1 cellular context compared by ENCODE assay signal in genomic region chr7:73727963-73728362, GRCh38.
A peak's percentile ranks its signal among the peaks of the same experiment; 100 is the strongest.
TF ChIP-seq lines count a peak whose summit lies in the region.

No MANE protein-coding gene starts in this region.

TF ChIP-seq in K562, 482 proteins besides CTCF, POLR2A, EP300 and RAD21 (continued from another document and continues in another):
- TF ChIP-seq ZBTB11 (CRISPR knock-in tag; IDR thresholded peaks at IDR 0.05), result no peak
- TF ChIP-seq ZNF143 (CRISPR knock-in tag; IDR thresholded peaks at IDR 0.05), result no peak
- no peak for TF ChIP-seq ZNF76 (CRISPR knock-in tag; IDR thresholded peaks at IDR 0.05; ENCODE audit: borderline replicate concordance)
- TF ChIP-seq TCF7L2 (IDR thresholded peaks at IDR 0.05; ENCODE audit: low read depth, low read length), result no peak
- TF ChIP-seq ZNF512 (tag; IDR thresholded peaks at IDR 0.05), result no peak
- no peak for TF ChIP-seq ZNF408 (CRISPR knock-in tag; IDR thresholded peaks at IDR 0.05; ENCODE audit: low read depth)
- TF ChIP-seq, protein P1, sequence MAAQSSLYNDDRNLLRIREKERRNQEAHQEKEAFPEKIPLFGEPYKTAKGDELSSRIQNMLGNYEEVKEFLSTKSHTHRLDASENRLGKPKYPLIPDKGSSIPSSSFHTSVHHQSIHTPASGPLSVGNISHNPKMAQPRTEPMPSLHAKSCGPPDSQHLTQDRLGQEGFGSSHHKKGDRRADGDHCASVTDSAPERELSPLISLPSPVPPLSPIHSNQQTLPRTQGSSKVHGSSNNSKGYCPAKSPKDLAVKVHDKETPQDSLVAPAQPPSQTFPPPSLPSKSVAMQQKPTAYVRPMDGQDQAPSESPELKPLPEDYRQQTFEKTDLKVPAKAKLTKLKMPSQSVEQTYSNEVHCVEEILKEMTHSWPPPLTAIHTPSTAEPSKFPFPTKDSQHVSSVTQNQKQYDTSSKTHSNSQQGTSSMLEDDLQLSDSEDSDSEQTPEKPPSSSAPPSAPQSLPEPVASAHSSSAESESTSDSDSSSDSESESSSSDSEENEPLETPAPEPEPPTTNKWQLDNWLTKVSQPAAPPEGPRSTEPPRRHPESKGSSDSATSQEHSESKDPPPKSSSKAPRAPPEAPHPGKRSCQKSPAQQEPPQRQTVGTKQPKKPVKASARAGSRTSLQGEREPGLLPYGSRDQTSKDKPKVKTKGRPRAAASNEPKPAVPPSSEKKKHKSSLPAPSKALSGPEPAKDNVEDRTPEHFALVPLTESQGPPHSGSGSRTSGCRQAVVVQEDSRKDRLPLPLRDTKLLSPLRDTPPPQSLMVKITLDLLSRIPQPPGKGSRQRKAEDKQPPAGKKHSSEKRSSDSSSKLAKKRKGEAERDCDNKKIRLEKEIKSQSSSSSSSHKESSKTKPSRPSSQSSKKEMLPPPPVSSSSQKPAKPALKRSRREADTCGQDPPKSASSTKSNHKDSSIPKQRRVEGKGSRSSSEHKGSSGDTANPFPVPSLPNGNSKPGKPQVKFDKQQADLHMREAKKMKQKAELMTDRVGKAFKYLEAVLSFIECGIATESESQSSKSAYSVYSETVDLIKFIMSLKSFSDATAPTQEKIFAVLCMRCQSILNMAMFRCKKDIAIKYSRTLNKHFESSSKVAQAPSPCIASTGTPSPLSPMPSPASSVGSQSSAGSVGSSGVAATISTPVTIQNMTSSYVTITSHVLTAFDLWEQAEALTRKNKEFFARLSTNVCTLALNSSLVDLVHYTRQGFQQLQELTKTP (IDR thresholded peaks at IDR 0.05; ENCODE audit: low read depth in 1 of 2, partially characterized antibody in 2 of 2), result no peak
- TF ChIP-seq MXI1 (IDR thresholded peaks at IDR 0.05; ENCODE audit: low read depth, low read length), result no peak
- peak; percentile 91 for TF ChIP-seq BACH1 (tag; IDR thresholded peaks at IDR 0.05)
- no peak for TF ChIP-seq SIRT6 (IDR thresholded peaks at IDR 0.05; ENCODE audit: low read depth, low read length)
- TF ChIP-seq, protein P2, sequence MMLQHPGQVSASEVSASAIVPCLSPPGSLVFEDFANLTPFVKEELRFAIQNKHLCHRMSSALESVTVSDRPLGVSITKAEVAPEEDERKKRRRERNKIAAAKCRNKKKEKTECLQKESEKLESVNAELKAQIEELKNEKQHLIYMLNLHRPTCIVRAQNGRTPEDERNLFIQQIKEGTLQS (IDR thresholded peaks at IDR 0.05), result no peak
- TF ChIP-seq, protein P2 (CRISPR knock-in tag; conservative IDR thresholded peaks at IDR 0.05), result no peak
- TF ChIP-seq ZKSCAN1 (IDR thresholded peaks at IDR 0.05; ENCODE audit: low read depth, low read length), result no peak
- TF ChIP-seq, protein P3, sequence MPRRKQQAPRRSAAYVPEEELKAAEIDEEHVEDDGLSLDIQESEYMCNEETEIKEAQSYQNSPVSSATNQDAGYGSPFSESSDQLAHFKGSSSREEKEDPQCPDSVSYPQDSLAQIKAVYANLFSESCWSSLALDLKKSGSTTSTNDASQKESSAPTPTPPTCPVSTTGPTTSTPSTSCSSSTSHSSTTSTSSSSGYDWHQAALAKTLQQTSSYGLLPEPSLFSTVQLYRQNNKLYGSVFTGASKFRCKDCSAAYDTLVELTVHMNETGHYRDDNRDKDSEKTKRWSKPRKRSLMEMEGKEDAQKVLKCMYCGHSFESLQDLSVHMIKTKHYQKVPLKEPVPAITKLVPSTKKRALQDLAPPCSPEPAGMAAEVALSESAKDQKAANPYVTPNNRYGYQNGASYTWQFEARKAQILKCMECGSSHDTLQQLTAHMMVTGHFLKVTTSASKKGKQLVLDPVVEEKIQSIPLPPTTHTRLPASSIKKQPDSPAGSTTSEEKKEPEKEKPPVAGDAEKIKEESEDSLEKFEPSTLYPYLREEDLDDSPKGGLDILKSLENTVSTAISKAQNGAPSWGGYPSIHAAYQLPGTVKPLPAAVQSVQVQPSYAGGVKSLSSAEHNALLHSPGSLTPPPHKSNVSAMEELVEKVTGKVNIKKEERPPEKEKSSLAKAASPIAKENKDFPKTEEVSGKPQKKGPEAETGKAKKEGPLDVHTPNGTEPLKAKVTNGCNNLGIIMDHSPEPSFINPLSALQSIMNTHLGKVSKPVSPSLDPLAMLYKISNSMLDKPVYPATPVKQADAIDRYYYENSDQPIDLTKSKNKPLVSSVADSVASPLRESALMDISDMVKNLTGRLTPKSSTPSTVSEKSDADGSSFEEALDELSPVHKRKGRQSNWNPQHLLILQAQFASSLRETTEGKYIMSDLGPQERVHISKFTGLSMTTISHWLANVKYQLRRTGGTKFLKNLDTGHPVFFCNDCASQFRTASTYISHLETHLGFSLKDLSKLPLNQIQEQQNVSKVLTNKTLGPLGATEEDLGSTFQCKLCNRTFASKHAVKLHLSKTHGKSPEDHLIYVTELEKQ (CRISPR knock-in tag; IDR thresholded peaks at IDR 0.05), result no peak
- TF ChIP-seq ADNP (tag; IDR thresholded peaks at IDR 0.05), result 0 out of 2 replicates have a peak, but pooled peaks have one; percentile 28
- TF ChIP-seq, protein P4, sequence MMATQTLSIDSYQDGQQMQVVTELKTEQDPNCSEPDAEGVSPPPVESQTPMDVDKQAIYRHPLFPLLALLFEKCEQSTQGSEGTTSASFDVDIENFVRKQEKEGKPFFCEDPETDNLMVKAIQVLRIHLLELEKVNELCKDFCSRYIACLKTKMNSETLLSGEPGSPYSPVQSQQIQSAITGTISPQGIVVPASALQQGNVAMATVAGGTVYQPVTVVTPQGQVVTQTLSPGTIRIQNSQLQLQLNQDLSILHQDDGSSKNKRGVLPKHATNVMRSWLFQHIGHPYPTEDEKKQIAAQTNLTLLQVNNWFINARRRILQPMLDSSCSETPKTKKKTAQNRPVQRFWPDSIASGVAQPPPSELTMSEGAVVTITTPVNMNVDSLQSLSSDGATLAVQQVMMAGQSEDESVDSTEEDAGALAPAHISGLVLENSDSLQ (IDR thresholded peaks at IDR 0.05), result peak; percentile 46; the same call in 1 of the 2 replicates
- no peak for TF ChIP-seq PBX2 (CRISPR knock-in tag; IDR thresholded peaks at IDR 0.05; ENCODE audit: low read depth)
- peak; percentile 84 for TF ChIP-seq PBX2 (tag; conservative IDR thresholded peaks at IDR 0.05; ENCODE audit: low read depth)
- no peak for TF ChIP-seq FOXK1 (CRISPR knock-in tag; IDR thresholded peaks at IDR 0.05; ENCODE audit: borderline replicate concordance)
- no peak for TF ChIP-seq ZNF239 (CRISPR knock-in tag; IDR thresholded peaks at IDR 0.05)
- no peak for TF ChIP-seq BCOR (IDR thresholded peaks at IDR 0.05)
- TF ChIP-seq NCOA2 (IDR thresholded peaks at IDR 0.05; ENCODE audit: partially characterized antibody in 2 of 2), result no peak
- no peak for TF ChIP-seq NCOR1 (IDR thresholded peaks at IDR 0.05)
- no peak for TF ChIP-seq RBM17 (IDR thresholded peaks at IDR 0.05; ENCODE audit: borderline replicate concordance, low read depth, low read length)
- TF ChIP-seq ZNF395 (CRISPR knock-in tag; IDR thresholded peaks at IDR 0.05), result no peak; the same call in 1 of the 2 replicates
- no peak for TF ChIP-seq POLR2AphosphoS2 (IDR thresholded peaks at IDR 0.05; ENCODE audit: low read length)
- TF ChIP-seq CSDE1 (IDR thresholded peaks at IDR 0.05), result no peak
- no peak for TF ChIP-seq FOSL1 (tag; conservative IDR thresholded peaks at IDR 0.05)
